In genomic region chr12:14920475-14921126, GRCh38 we compare ENCODE assay signal across 13 cellular contexts. TPM values are rescaled to one million over a fixed set of nuclear protein-coding genes. Genes with fewer than 3 reads are reported as not detected.
DNase-seq lines count a peak whose midpoint lies in the region; ATAC-seq, FAIRE-seq and TF ChIP-seq lines count a peak whose summit lies in the region.
"Had no signal": no experiment of that assay in that cellular context is flagged by ENCODE, and none has a peak within 500 bp of the region (broad histone marks: within the 10 kb centered on the region; RNA-seq: fewer than 3 reads in every experiment).

No MANE protein-coding gene starts in this region.

- H3K27me3 Mint-ChIP-seq in activated naive CD4-positive, alpha-beta T cell treated with anti-CD3 and anti-CD28 coated beads, Interleukin-2, amount 50 U/mL, for 24 hours, result no peaks in the 10 kb centered on the region
- no peaks in the 10 kb centered on the region for H3K27me3 Mint-ChIP-seq in activated CD8-positive, alpha-beta T cell treated with anti-CD3 and anti-CD28 coated beads, Interleukin-2, amount 10 ng/mL, durations not matched to agents 7 days and 5 days (ENCODE audit: low read depth)

- H3K27me3 ChIP-seq in thyroid gland (no peaks in the 10 kb centered on the region), HepG2 (ENCODE audit: control insufficient read depth in 1 of 2, insufficient read depth in 2 of 2, low read length in 2 of 2) (no peaks in the 10 kb centered on the region)
- H3K27me3 ChIP-seq: sigmoid colon had no signal

- H3K79me2 ChIP-seq in HepG2 (ENCODE audit: insufficient read depth, low read length), result no peaks in the 10 kb centered on the region

- H2AFZ ChIP-seq in HepG2 (ENCODE audit: low read length), result no peak overlapping the region

- POLR2A ChIA-PET in activated CD8-positive, alpha-beta T cell treated with anti-CD3 and anti-CD28 coated beads, Interleukin-2, amount 10 ng/mL, durations not matched to agents 7 days and 5 days (lab: Charles Lee), result interaction anchor here (1.0 kb wide), 1 partner anchor 72 kb away, joined by 3 read pairs; no protein-coding TSS in a partner anchor
- POLR2A ChIA-PET in HepG2 (lab: Yijun Ruan, JAX), result no interaction called here

- H3K4me3 Mint-ChIP-seq in activated naive CD4-positive, alpha-beta T cell treated with anti-CD3 and anti-CD28 coated beads, Interleukin-2, amount 50 U/mL, for 24 hours, result peak overlapping the region; percentile 47
- H3K4me3 Mint-ChIP-seq in activated CD8-positive, alpha-beta T cell treated with anti-CD3 and anti-CD28 coated beads, Interleukin-2, amount 10 ng/mL, durations not matched to agents 7 days and 5 days, result no peak overlapping the region

- FAIRE-seq in HepG2 (lab: Jason Lieb, UNC), result no peak

- H3K36me3 ChIP-seq in thyroid gland, result no peaks in the 10 kb centered on the region
- H3K36me3 ChIP-seq in HepG2 (replicated peaks in 1 of 2; ENCODE audit: control insufficient read depth in 1 of 2, insufficient read depth in 2 of 2, low read length in 2 of 2), result no peaks in the 10 kb centered on the region
- H3K36me3 ChIP-seq: sigmoid colon had no signal

- 80 to 88% methylated on average over 7 of the region's 7 CpGs for WGBS in thyroid gland, 2 donors
- WGBS in HepG2 (ENCODE audit: low lambda C conversion rate), result 19% methylated on average over 7 of the region's 7 CpGs

- H3K9me3 ChIP-seq in thyroid gland, result no peaks in the 10 kb centered on the region
- H3K9me3 ChIP-seq in HepG2 (ENCODE audit: low read length), result no peaks in the 10 kb centered on the region
- H3K9me3 ChIP-seq: sigmoid colon, SK-N-SH had no signal

- intact Hi-C loops in thyroid gland (cut with DNase I) (no loop called here), HepG2 (cut with micrococcal nuclease; ENCODE audit: unreplicated experiment) (no loop called here)

- H3K4me3 ChIP-seq in thyroid gland (replicated peaks in 1 of 3) (no peak overlapping the region), HepG2 (replicated peaks in 1 of 3; ENCODE audit: insufficient read depth in 1 of 3, low read depth in 2 of 3, low read length in 3 of 3) (no peak overlapping the region)
- H3K4me3 ChIP-seq: sigmoid colon had no signal

- H3K4me2 ChIP-seq in HepG2 (ENCODE audit: low read depth, low read length), result no peak overlapping the region
- H3K4me2 ChIP-seq: SK-N-SH had no signal

- H3K36me3 Mint-ChIP-seq in activated naive CD4-positive, alpha-beta T cell treated with anti-CD3 and anti-CD28 coated beads, Interleukin-2, amount 50 U/mL, for 24 hours, result peaks cover 33% of the 10 kb centered on the region
- peaks cover 66% of the 10 kb centered on the region for H3K36me3 Mint-ChIP-seq in activated CD8-positive, alpha-beta T cell treated with anti-CD3 and anti-CD28 coated beads, Interleukin-2, amount 10 ng/mL, durations not matched to agents 7 days and 5 days (ENCODE audit: low read depth)

- peaks cover 0 to 4% of the 10 kb centered on the region in 2 donors for H3K4me1 ChIP-seq in thyroid gland
- no peaks in the 10 kb centered on the region for H3K4me1 ChIP-seq in HepG2 (ENCODE audit: insufficient read depth, low read length)
- H3K4me1 ChIP-seq: sigmoid colon had no signal

- CTCF ChIA-PET in activated CD8-positive, alpha-beta T cell treated with anti-CD3 and anti-CD28 coated beads, Interleukin-2, amount 10 ng/mL, durations not matched to agents 7 days and 5 days (lab: Charles Lee), result interaction anchor here (0.9 to 3.2 kb wide), 3 partner anchors 16 to 118 kb away, joined by 3 to 14 read pairs (median 4); partner anchors contain the start of gene ERP27
- CTCF ChIA-PET in HepG2 (lab: Yijun Ruan, JAX; ENCODE audit: low intra/inter-chr PET ratio, low total read pairs), result no interaction called here

- peaks cover 48% of the 10 kb centered on the region for H3K4me1 Mint-ChIP-seq in activated naive CD4-positive, alpha-beta T cell treated with anti-CD3 and anti-CD28 coated beads, Interleukin-2, amount 50 U/mL, for 24 hours
- peaks cover 24% of the 10 kb centered on the region for H3K4me1 Mint-ChIP-seq in activated CD8-positive, alpha-beta T cell treated with anti-CD3 and anti-CD28 coated beads, Interleukin-2, amount 10 ng/mL, durations not matched to agents 7 days and 5 days (ENCODE audit: low read depth)

- H3K27ac Mint-ChIP-seq in activated naive CD4-positive, alpha-beta T cell treated with anti-CD3 and anti-CD28 coated beads, Interleukin-2, amount 50 U/mL, for 24 hours, result peak overlapping the region; percentile 54
- peak overlapping the region; percentile 62 for H3K27ac Mint-ChIP-seq in activated CD8-positive, alpha-beta T cell treated with anti-CD3 and anti-CD28 coated beads, Interleukin-2, amount 10 ng/mL, durations not matched to agents 7 days and 5 days

- no peak overlapping the region for H3K27ac ChIP-seq in thyroid gland
- H3K27ac ChIP-seq in HepG2 (ENCODE audit: extremely low read length, insufficient read depth, low read length), result no peak overlapping the region
- H3K27ac ChIP-seq: sigmoid colon had no signal

- TF ChIP-seq EP300 in HepG2 (IDR thresholded peaks at IDR 0.05; ENCODE audit: low read depth in 2 of 2, low read length in 2 of 2), result no peak
- TF ChIP-seq EP300 in HepG2 (CRISPR knock-in tag; IDR thresholded peaks at IDR 0.05; ENCODE audit: borderline replicate concordance), result no peak

- H4K20me1 ChIP-seq in HepG2 (ENCODE audit: insufficient read depth, low read length), result no peaks in the 10 kb centered on the region

- no peak overlapping the region for H3K9ac ChIP-seq in HepG2 (ENCODE audit: insufficient read depth, low read depth, low read length)
- H3K9ac ChIP-seq: SK-N-SH had no signal

- no TSS peak for BruUV-seq in HepG2 (replicated peaks; lab: Mats Ljungman, UMichigan)

- no peak for TF ChIP-seq RAD21 in HepG2 (CRISPR knock-in tag; IDR thresholded peaks at IDR 0.05)

- in situ Hi-C loops in ACHN (cut with HindIII; ENCODE audit: low pct_ligation_motif_present, low pct_unique_long_range_greater_than_20kb, low sequenced_read_pairs) (no loop called here), HepG2 (cut with HindIII; ENCODE audit: extremely low pct_ligation_motif_present, low pct_unique_long_range_greater_than_20kb) (no loop called here)

- ATAC-seq in HG03196 (IDR thresholded peaks at IDR 0.05; ENCODE audit: unreplicated experiment) (peak; percentile 77), HepG2 (no peak)
- peak; percentile 90 for ATAC-seq in activated CD8-positive, alpha-beta T cell treated with anti-CD3 and anti-CD28 coated beads, Interleukin-2, amount 10 ng/mL, durations not matched to agents 7 days and 5 days
- ATAC-seq: esophagus mucosa had no signal

- H3K9me3 Mint-ChIP-seq in activated naive CD4-positive, alpha-beta T cell treated with anti-CD3 and anti-CD28 coated beads, Interleukin-2, amount 50 U/mL, for 24 hours, result no peaks in the 10 kb centered on the region
- no peaks in the 10 kb centered on the region for H3K9me3 Mint-ChIP-seq in activated CD8-positive, alpha-beta T cell treated with anti-CD3 and anti-CD28 coated beads, Interleukin-2, amount 10 ng/mL, durations not matched to agents 7 days and 5 days (ENCODE audit: insufficient read depth)

- no peak for DNase-seq in activated naive CD4-positive, alpha-beta T cell (lab: John Stamatoyannopoulos, UW)
- DNase-seq in activated CD8-positive, alpha-beta T cell treated with anti-CD3 and anti-CD28 coated beads, Interleukin-2, amount 10 ng/mL, durations not matched to agents 7 days and 5 days, result no peak
- no peak for DNase-seq in ACHN
- no peak for DNase-seq in thyroid gland
- no peak for DNase-seq in HepG2 (ENCODE audit: low spot score)
- no peak for DNase-seq in H4 (ENCODE audit: low spot score)
- DNase-seq: NCI-H526, sigmoid colon, SK-N-SH had no signal

- TF ChIP-seq POLR2A in thyroid gland (IDR thresholded peaks at IDR 0.05), result no peak
- TF ChIP-seq POLR2A in HepG2 (IDR thresholded peaks at IDR 0.05; ENCODE audit: insufficient read depth in 1 of 2, low read depth in 2 of 2, low read length in 2 of 2), result no peak

- TF ChIP-seq CTCF in thyroid gland (IDR thresholded peaks at IDR 0.05), result no peak
- TF ChIP-seq CTCF in HepG2 (CRISPR knock-in tag; IDR thresholded peaks at IDR 0.05), result no peak

RNA-seq across cellular contexts. Expression of gene ERP27, which starts 17.7 kb away (rescaled TPM):
- 1 to 10 TPM; 7.9 to 8.7 TPM for total RNA-seq in activated CD8-positive, alpha-beta T cell treated with anti-CD3 and anti-CD28 coated beads, Interleukin-2, amount 10 ng/mL, durations not matched to agents 7 days and 5 days
- 10 to 100 TPM in 1 of 4 donors, 1 to 10 TPM in 1, under 1 TPM in 1, not detected in 1; 0.88 to 24.3 (median 5.0) TPM for total RNA-seq in thyroid gland
- total RNA-seq in HepG2 (2016; rRNA removed; fragmentation: Illumina TruSeq; extraction: Trizol), result 5.1 and 6.6 TPM in 2 replicates
- total RNA-seq in HepG2 (2016; cell fraction: cytosol; rRNA removed; fragmentation: Illumina TruSeq; extraction: Trizol; ENCODE audit: low read depth), result 1.5 and 2.2 TPM in 2 replicates
- 4.6 and 8.4 TPM in 2 replicates for total RNA-seq in HepG2 (2016; cell fraction: insoluble cytoplasmic fraction; rRNA removed; fragmentation: Illumina TruSeq; extraction: Trizol)
- 3.1 and 3.6 TPM in 2 replicates for total RNA-seq in HepG2 (2016; cell fraction: membrane; rRNA removed; fragmentation: Illumina TruSeq; extraction: Trizol)
- 7.5 and 8.3 TPM in 2 replicates for total RNA-seq in HepG2 (2016; cell fraction: nucleus; rRNA removed; fragmentation: Illumina TruSeq; extraction: Trizol)
- 1.6 and 1.8 TPM in 2 replicates for polyA plus RNA-seq in HepG2 (2011; rRNA removed)
- polyA plus RNA-seq in HepG2 (2011; cell fraction: cytosol; rRNA removed), result 1.2 and 1.8 TPM in 2 replicates
- polyA plus RNA-seq in HepG2 (2011; cell fraction: nucleus; rRNA removed), result 0.34 and 0.36 TPM in 2 replicates
- 0.33 and 0.59 TPM in 2 replicates for polyA plus RNA-seq in HepG2 (2012)
- polyA plus RNA-seq in HepG2 (2016; cell fraction: cytosol; fragmentation: Illumina TruSeq; extraction: Trizol; ENCODE audit: low read depth), result 2.1 and 3.6 TPM in 2 replicates
- polyA plus RNA-seq in HepG2 (2016; cell fraction: insoluble cytoplasmic fraction; fragmentation: Illumina TruSeq; extraction: Trizol; ENCODE audit: low read depth), result 5.1 and 6.0 TPM in 2 replicates
- polyA plus RNA-seq in HepG2 (2016; cell fraction: membrane; fragmentation: Illumina TruSeq; extraction: Trizol; ENCODE audit: low read depth), result 2.4 and 3.7 TPM in 2 replicates
- 11.6 and 13.9 TPM in 2 replicates for polyA plus RNA-seq in HepG2 (2016; cell fraction: nucleus; fragmentation: Illumina TruSeq; extraction: Trizol; ENCODE audit: insufficient read depth, low read depth)
- 0.92 TPM in 1 of 2 replicates, not detected in the other for polyA minus RNA-seq in HepG2 (2011; rRNA and poly(A)+ RNA removed; ENCODE audit: low replicate concordance)
- 0.35 and 0.59 TPM in 2 replicates for polyA minus RNA-seq in HepG2 (2011; cell fraction: cytosol; rRNA and poly(A)+ RNA removed)
- polyA minus RNA-seq in HepG2 (2011; cell fraction: nucleus; rRNA and poly(A)+ RNA removed), result 0.52 and 0.87 TPM in 2 replicates
- total RNA-seq in H4 (2014; rRNA removed; shearing (Covaris generic)), result not detected in 2 replicates
- total RNA-seq: sigmoid colon had no signal

RNA-seq across cellular contexts. Expression of gene MGP, which starts 34.9 kb away (rescaled TPM):
- under 1 TPM; 0.21 to 0.34 TPM for total RNA-seq in activated CD8-positive, alpha-beta T cell treated with anti-CD3 and anti-CD28 coated beads, Interleukin-2, amount 10 ng/mL, durations not matched to agents 7 days and 5 days
- total RNA-seq in thyroid gland, result 1,000 to 10,000 TPM in 1 of 4 donors, 100 to 1,000 TPM in 3; 319 to 1,014 (median 397) TPM
- not detected in 2 replicates for total RNA-seq in HepG2 (2016; rRNA removed; fragmentation: Illumina TruSeq; extraction: Trizol)
- not detected in 2 replicates for total RNA-seq in HepG2 (2016; cell fraction: cytosol; rRNA removed; fragmentation: Illumina TruSeq; extraction: Trizol; ENCODE audit: low read depth)
- not detected in 2 replicates for total RNA-seq in HepG2 (2016; cell fraction: insoluble cytoplasmic fraction; rRNA removed; fragmentation: Illumina TruSeq; extraction: Trizol)
- not detected in 2 replicates for total RNA-seq in HepG2 (2016; cell fraction: membrane; rRNA removed; fragmentation: Illumina TruSeq; extraction: Trizol)
- not detected in 2 replicates for total RNA-seq in HepG2 (2016; cell fraction: nucleus; rRNA removed; fragmentation: Illumina TruSeq; extraction: Trizol)
- not detected in 2 replicates for polyA plus RNA-seq in HepG2 (2011; rRNA removed)
- not detected in 2 replicates for polyA plus RNA-seq in HepG2 (2011; cell fraction: cytosol; rRNA removed)
- not detected in 2 replicates for polyA plus RNA-seq in HepG2 (2011; cell fraction: nucleus; rRNA removed)
- not detected in 2 replicates for polyA plus RNA-seq in HepG2 (2012)
- polyA plus RNA-seq in HepG2 (2016; cell fraction: cytosol; fragmentation: Illumina TruSeq; extraction: Trizol; ENCODE audit: low read depth), result not detected in 2 replicates
- not detected in 2 replicates for polyA plus RNA-seq in HepG2 (2016; cell fraction: insoluble cytoplasmic fraction; fragmentation: Illumina TruSeq; extraction: Trizol; ENCODE audit: low read depth)
- polyA plus RNA-seq in HepG2 (2016; cell fraction: membrane; fragmentation: Illumina TruSeq; extraction: Trizol; ENCODE audit: low read depth), result not detected in 2 replicates
- not detected in 2 replicates for polyA plus RNA-seq in HepG2 (2016; cell fraction: nucleus; fragmentation: Illumina TruSeq; extraction: Trizol; ENCODE audit: insufficient read depth, low read depth)
- not detected in 2 replicates for polyA minus RNA-seq in HepG2 (2011; rRNA and poly(A)+ RNA removed; ENCODE audit: low replicate concordance)
- polyA minus RNA-seq in HepG2 (2011; cell fraction: cytosol; rRNA and poly(A)+ RNA removed), result not detected in 2 replicates
- polyA minus RNA-seq in HepG2 (2011; cell fraction: nucleus; rRNA and poly(A)+ RNA removed), result not detected in 2 replicates
- 40.0 and 42.8 TPM in 2 replicates for total RNA-seq in H4 (2014; rRNA removed; shearing (Covaris generic))

RNA-seq across cellular contexts. Expression of gene ARHGDIB, which starts 40.8 kb away (rescaled TPM):
- 1,000 to 10,000 TPM; 1,528 to 1,576 TPM for total RNA-seq in activated CD8-positive, alpha-beta T cell treated with anti-CD3 and anti-CD28 coated beads, Interleukin-2, amount 10 ng/mL, durations not matched to agents 7 days and 5 days
- 100 to 1,000 TPM in 1 of 4 donors, 10 to 100 TPM in 3; 54.4 to 107 (median 65.9) TPM for total RNA-seq in thyroid gland
- 0.11 and 0.28 TPM in 2 replicates for total RNA-seq in HepG2 (2016; rRNA removed; fragmentation: Illumina TruSeq; extraction: Trizol)
- total RNA-seq in HepG2 (2016; cell fraction: cytosol; rRNA removed; fragmentation: Illumina TruSeq; extraction: Trizol; ENCODE audit: low read depth), result not detected in 2 replicates
- total RNA-seq in HepG2 (2016; cell fraction: insoluble cytoplasmic fraction; rRNA removed; fragmentation: Illumina TruSeq; extraction: Trizol), result 0.30 and 0.48 TPM in 2 replicates
- total RNA-seq in HepG2 (2016; cell fraction: membrane; rRNA removed; fragmentation: Illumina TruSeq; extraction: Trizol), result 0.17 TPM in 1 of 2 replicates, not detected in the other
- not detected in 2 replicates for total RNA-seq in HepG2 (2016; cell fraction: nucleus; rRNA removed; fragmentation: Illumina TruSeq; extraction: Trizol)
- polyA plus RNA-seq in HepG2 (2011; rRNA removed), result 0.87 and 0.88 TPM in 2 replicates
- 0.55 and 1.0 TPM in 2 replicates for polyA plus RNA-seq in HepG2 (2011; cell fraction: cytosol; rRNA removed)
- polyA plus RNA-seq in HepG2 (2011; cell fraction: nucleus; rRNA removed), result 0.52 and 0.53 TPM in 2 replicates
- polyA plus RNA-seq in HepG2 (2012), result 0.36 TPM in 1 of 2 replicates, not detected in the other
- polyA plus RNA-seq in HepG2 (2016; cell fraction: cytosol; fragmentation: Illumina TruSeq; extraction: Trizol; ENCODE audit: low read depth), result not detected in 2 replicates
- 0.28 and 0.43 TPM in 2 replicates for polyA plus RNA-seq in HepG2 (2016; cell fraction: insoluble cytoplasmic fraction; fragmentation: Illumina TruSeq; extraction: Trizol; ENCODE audit: low read depth)
- 0.27 and 0.32 TPM in 2 replicates for polyA plus RNA-seq in HepG2 (2016; cell fraction: membrane; fragmentation: Illumina TruSeq; extraction: Trizol; ENCODE audit: low read depth)
- 0.47 TPM in 1 of 2 replicates, not detected in the other for polyA plus RNA-seq in HepG2 (2016; cell fraction: nucleus; fragmentation: Illumina TruSeq; extraction: Trizol; ENCODE audit: insufficient read depth, low read depth)
- 4.0 and 4.8 TPM in 2 replicates for polyA minus RNA-seq in HepG2 (2011; rRNA and poly(A)+ RNA removed; ENCODE audit: low replicate concordance)
- not detected in 2 replicates for polyA minus RNA-seq in HepG2 (2011; cell fraction: cytosol; rRNA and poly(A)+ RNA removed)
- 0.62 TPM in 1 of 2 replicates, not detected in the other for polyA minus RNA-seq in HepG2 (2011; cell fraction: nucleus; rRNA and poly(A)+ RNA removed)
- total RNA-seq in H4 (2014; rRNA removed; shearing (Covaris generic)), result 5.8 and 15.1 TPM in 2 replicates

RNA-seq across cellular contexts. Expression of gene PDE6H, which starts 52.2 kb away (rescaled TPM):
- total RNA-seq in activated CD8-positive, alpha-beta T cell treated with anti-CD3 and anti-CD28 coated beads, Interleukin-2, amount 10 ng/mL, durations not matched to agents 7 days and 5 days, result under 1 TPM in 1 of 2 experiments, not detected in 1; 0.40 TPM
- total RNA-seq in thyroid gland (not detected), HepG2 (2016; rRNA removed; fragmentation: Illumina TruSeq; extraction: Trizol) (not detected in 2 replicates)
- not detected in 2 replicates for total RNA-seq in HepG2 (2016; cell fraction: cytosol; rRNA removed; fragmentation: Illumina TruSeq; extraction: Trizol; ENCODE audit: low read depth)
- total RNA-seq in HepG2 (2016; cell fraction: insoluble cytoplasmic fraction; rRNA removed; fragmentation: Illumina TruSeq; extraction: Trizol), result not detected in 2 replicates
- total RNA-seq in HepG2 (2016; cell fraction: membrane; rRNA removed; fragmentation: Illumina TruSeq; extraction: Trizol), result not detected in 2 replicates
- not detected in 2 replicates for total RNA-seq in HepG2 (2016; cell fraction: nucleus; rRNA removed; fragmentation: Illumina TruSeq; extraction: Trizol)
- not detected in 2 replicates for polyA plus RNA-seq in HepG2 (2011; rRNA removed)
- polyA plus RNA-seq in HepG2 (2011; cell fraction: cytosol; rRNA removed), result not detected in 2 replicates
- polyA plus RNA-seq in HepG2 (2011; cell fraction: nucleus; rRNA removed), result not detected in 2 replicates
- not detected in 2 replicates for polyA plus RNA-seq in HepG2 (2012)
- polyA plus RNA-seq in HepG2 (2016; cell fraction: cytosol; fragmentation: Illumina TruSeq; extraction: Trizol; ENCODE audit: low read depth), result not detected in 2 replicates
- polyA plus RNA-seq in HepG2 (2016; cell fraction: insoluble cytoplasmic fraction; fragmentation: Illumina TruSeq; extraction: Trizol; ENCODE audit: low read depth), result not detected in 2 replicates
- not detected in 2 replicates for polyA plus RNA-seq in HepG2 (2016; cell fraction: membrane; fragmentation: Illumina TruSeq; extraction: Trizol; ENCODE audit: low read depth)
- not detected in 2 replicates for polyA plus RNA-seq in HepG2 (2016; cell fraction: nucleus; fragmentation: Illumina TruSeq; extraction: Trizol; ENCODE audit: insufficient read depth, low read depth)
- not detected in 2 replicates for polyA minus RNA-seq in HepG2 (2011; rRNA and poly(A)+ RNA removed; ENCODE audit: low replicate concordance)
- polyA minus RNA-seq in HepG2 (2011; cell fraction: cytosol; rRNA and poly(A)+ RNA removed), result not detected in 2 replicates
- not detected in 2 replicates for polyA minus RNA-seq in HepG2 (2011; cell fraction: nucleus; rRNA and poly(A)+ RNA removed)
- total RNA-seq in H4 (2014; rRNA removed; shearing (Covaris generic)), result not detected in 2 replicates
- total RNA-seq: esophagus mucosa, mucosa of gallbladder, sigmoid colon had no signal
- polyA plus RNA-seq: sigmoid colon, SK-N-SH had no signal

Comparison
In these comparisons a context has a peak if more than half of its experiments do, and no peak if none do; other contexts are left out.
1. RNA of gene MGP, which starts 34.9 kb away (total RNA-seq): 319 to 1,014 TPM in thyroid gland and 40.0 to 42.8 TPM in H4; 0.21 to 0.34 TPM in activated CD8-positive, alpha-beta T cell treated with anti-CD3 and anti-CD28 coated beads, Interleukin-2, amount 10 ng/mL, durations not matched to agents 7 days and 5 days and not detected in HepG2; every median in the first group is over 10 times any median in the second.
2. RNA of gene ARHGDIB, which starts 40.8 kb away (total RNA-seq): 1,528 to 1,576 TPM in activated CD8-positive, alpha-beta T cell treated with anti-CD3 and anti-CD28 coated beads, Interleukin-2, amount 10 ng/mL, durations not matched to agents 7 days and 5 days; 54.4 to 107 TPM in thyroid gland, 5.8 to 15.1 TPM in H4 and 0.11 to 0.48 TPM in HepG2; every median in the first group is over 10 times any median in the second.